ENCODE assay signal across 9 cellular contexts in the genomic region with DNA sequence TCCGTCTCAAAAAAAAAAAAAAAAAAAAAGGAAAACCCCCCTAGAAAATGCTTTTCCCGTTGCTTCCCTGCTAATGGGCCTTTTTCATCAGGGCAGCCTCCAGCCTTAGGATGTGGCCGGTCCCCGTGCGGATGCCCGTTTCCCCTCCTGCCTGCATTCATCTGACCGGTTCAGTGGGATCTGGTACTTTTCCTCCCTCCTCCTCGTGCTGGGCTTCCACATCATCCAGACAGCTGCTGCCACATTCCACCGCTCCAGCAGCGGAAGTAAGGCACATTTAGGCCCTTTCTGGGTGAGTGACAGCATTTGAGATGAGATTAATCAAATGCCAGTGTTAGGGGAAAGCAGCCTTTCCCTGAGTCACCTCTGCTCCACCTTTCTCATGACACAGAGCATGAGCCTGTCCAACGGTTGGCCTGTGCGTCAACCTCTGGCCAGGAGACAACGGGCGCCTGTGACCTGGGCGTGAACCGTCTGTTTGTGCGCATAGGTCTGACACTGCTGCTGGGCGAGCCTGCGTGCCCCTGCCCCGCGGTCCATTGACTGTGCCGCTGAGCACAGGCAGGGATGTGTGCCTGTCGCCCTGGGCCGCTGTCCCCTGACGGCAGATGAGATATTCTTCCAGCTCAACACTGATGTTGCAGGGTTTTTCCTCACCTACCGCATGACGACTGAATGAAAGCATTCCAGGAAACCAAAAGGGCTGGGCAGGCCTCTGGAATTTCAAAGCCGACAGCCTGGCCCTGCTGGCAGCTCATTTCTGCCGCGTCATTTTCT.
DNase-seq lines count a peak whose midpoint lies in the region; ATAC-seq and TF ChIP-seq lines count a peak whose summit lies in the region.
"Had no signal": no experiment of that assay in that cellular context is flagged by ENCODE, and none has a peak within 500 bp of the region (broad histone marks: within the 10 kb centered on the region; RNA-seq: fewer than 3 reads in every experiment).

No MANE protein-coding gene starts in this region.

- peak overlapping the region; percentile 13; the same call in 1 of the 2 replicates for H3K4me3 ChIP-seq in IMR-90 (ENCODE audit: insufficient read depth, low read depth, low read length)
- no peak overlapping the region for H3K4me3 ChIP-seq in prostate gland

- H3K18ac ChIP-seq in IMR-90 (ENCODE audit: low read depth, low read length) = peak overlapping the region; percentile 99

- peak; percentile 17; the same call in 1 of the 2 replicates for TF ChIP-seq RAD21 in IMR-90 (IDR thresholded peaks at IDR 0.05; ENCODE audit: low read length)

- H3K36me3 ChIP-seq in IMR-90 (ENCODE audit: control insufficient read depth, insufficient read depth, low read length) = no peaks in the 10 kb centered on the region
- H3K36me3 ChIP-seq in prostate gland = no peaks in the 10 kb centered on the region

- peak overlapping the region; percentile 43 for H3K9ac ChIP-seq in IMR-90 (ENCODE audit: low read depth, low read length)

- H4K5ac ChIP-seq in IMR-90 (ENCODE audit: low read depth, low read length) = peak overlapping the region; percentile 76

- H3K9me3 Mint-ChIP-seq in activated naive CD4-positive, alpha-beta T cell treated with anti-CD3 and anti-CD28 coated beads, Interleukin-2, amount 50 U/mL, for 72 hours = no peaks in the 10 kb centered on the region
- H3K9me3 Mint-ChIP-seq: memory B cell had no signal

- H3K4ac ChIP-seq in IMR-90 (ENCODE audit: low read depth, low read length) = peak overlapping the region; percentile 99

- H3K4me1 ChIP-seq in IMR-90 (ENCODE audit: control insufficient read depth, insufficient read depth, low read length) (peaks cover 25% of the 10 kb centered on the region), prostate gland (replicated peaks) (peaks cover 5% of the 10 kb centered on the region)

- H2BK120ac ChIP-seq in IMR-90 (ENCODE audit: low read depth, low read length) = peak overlapping the region; percentile 100

- peaks cover 15% of the 10 kb centered on the region for H3K9me1 ChIP-seq in IMR-90 (ENCODE audit: insufficient read depth, low read length)

- H2BK15ac ChIP-seq in IMR-90 (ENCODE audit: low read depth, low read length) = peak overlapping the region; percentile 82

- H3K4me2 ChIP-seq in IMR-90 (ENCODE audit: low read depth, low read length) = peak overlapping the region; percentile 36

- in situ Hi-C loops in IMR-90 (cut with MboI; ENCODE audit: low sequenced_read_pairs) = loop anchor here (25.0 kb wide), 1 partner anchor 637 kb away; no protein-coding TSS in a partner anchor

- H4K91ac ChIP-seq in IMR-90 (ENCODE audit: insufficient read depth, low read depth, low read length) = peak overlapping the region; percentile 96

- peak overlapping the region; percentile 91 for H2AFZ ChIP-seq in IMR-90 (replicated peaks; ENCODE audit: low read length, poor library complexity)

- ATAC-seq in IMR-90 (ENCODE audit: low read depth) (peak; percentile 62), Right ventricle myocardium inferior (peak; percentile 77), GM18517 (IDR thresholded peaks at IDR 0.05; ENCODE audit: unreplicated experiment) (no peak), HG03280 (IDR thresholded peaks at IDR 0.05; ENCODE audit: unreplicated experiment) (no peak)
- peak; percentile 4 to 39 for ATAC-seq in activated naive CD4-positive, alpha-beta T cell treated with anti-CD3 and anti-CD28 coated beads, Interleukin-2, amount 50 U/mL, for 72 hours

- H3K56ac ChIP-seq in IMR-90 (ENCODE audit: extremely low read depth, insufficient read depth, low read length) = peak overlapping the region; percentile 98

- peaks cover 0 to 17% of the 10 kb centered on the region in 2 experiments; a peak in 2 of 4 replicates for H3K79me1 ChIP-seq in IMR-90 (ENCODE audit: low read depth in 1 of 2, low read length in 2 of 2)

- intact Hi-C loops in IMR-90 (cut with micrococcal nuclease) = loop anchor here (1.0 kb wide), 3 partner anchors 21 to 176 kb away; no protein-coding TSS in a partner anchor
- intact Hi-C loops in Right ventricle myocardium inferior (cut with DNase I) = no loop called here
- intact Hi-C loops in prostate gland (cut with DNase I) = loop anchor here (2.0 kb wide), 1 partner anchor 29 kb away; no protein-coding TSS in a partner anchor

- peak overlapping the region; percentile 97 for H2AK5ac ChIP-seq in IMR-90 (ENCODE audit: low read depth, low read length)

- dilution Hi-C loops in IMR-90 (cut with HindIII; ENCODE audit: low sequenced_read_pairs, unreplicated experiment) = no loop called here

- peak overlapping the region; percentile 69 to 83 for H3K27ac Mint-ChIP-seq in activated naive CD4-positive, alpha-beta T cell treated with anti-CD3 and anti-CD28 coated beads, Interleukin-2, amount 50 U/mL, for 72 hours
- H3K27ac Mint-ChIP-seq: memory B cell had no signal

- H3K14ac ChIP-seq in IMR-90 (replicated peaks; ENCODE audit: low read depth, low read length) = peak overlapping the region; percentile 99

- peak overlapping the region; percentile 98 for H2AK9ac ChIP-seq in IMR-90 (replicated peaks; ENCODE audit: low read depth, low read length, poor library complexity)

- CTCF ChIA-PET in IMR-90 (lab: Yijun Ruan, JAX) = interaction anchor here (0.7 to 2.0 kb wide), 3 partner anchors 28 to 42 kb away, joined by 4 to 6 read pairs (median 5); no protein-coding TSS in a partner anchor

- H3K27me3 ChIP-seq in IMR-90 (ENCODE audit: control insufficient read depth, insufficient read depth, low read length) (no peaks in the 10 kb centered on the region), prostate gland (replicated peaks; ENCODE audit: insufficient read depth) (no peaks in the 10 kb centered on the region)

- H4K8ac ChIP-seq in IMR-90 (ENCODE audit: low read depth in 2 of 2, low read length in 2 of 2) = peak overlapping the region; percentile 12 to 95

- H3K27ac ChIP-seq in IMR-90 (ENCODE audit: insufficient read depth, low read length) (peak overlapping the region; percentile 96), prostate gland (peak overlapping the region; percentile 70 to 80)

- peak overlapping the region; percentile 100 for H2BK5ac ChIP-seq in IMR-90 (ENCODE audit: low read depth, low read length, poor library complexity, severe bottlenecking)

- DNase-seq in Ammon's horn (ENCODE audit: low spot score) = peak; percentile 24
- peak; percentile 98 for DNase-seq in IMR-90
- no peak for DNase-seq in activated naive CD4-positive, alpha-beta T cell treated with anti-CD3 and anti-CD28 coated beads, Interleukin-2, amount 50 U/mL, for 72 hours (ENCODE audit: low spot score in 2 of 2)
- peak; percentile 84 for DNase-seq in Right ventricle myocardium inferior (ENCODE audit: missing footprints)
- peak; percentile 61 for DNase-seq in prostate gland (ENCODE audit: low spot score)
- DNase-seq in Kasumi-1 (lab: John Stamatoyannopoulos, UW) = no peak

- peak; percentile 78 for TF ChIP-seq POLR2A in IMR-90 (IDR thresholded peaks at IDR 0.05; ENCODE audit: low read depth, low read length)
- TF ChIP-seq POLR2A in prostate gland (IDR thresholded peaks at IDR 0.05) = peak; percentile 31

- peak overlapping the region; percentile 97 for H3K23ac ChIP-seq in IMR-90 (ENCODE audit: low read depth, low read length)

- TF ChIP-seq CTCF in IMR-90 (conservative IDR thresholded peaks at IDR 0.05; ENCODE audit: low read depth, low read length) (no peak), prostate gland (IDR thresholded peaks at IDR 0.05) (peak in 1 of 4 experiments; percentile 6)

- H2BK20ac ChIP-seq in IMR-90 (ENCODE audit: low read depth, low read length) = peak overlapping the region; percentile 99

- WGBS in IMR-90 (ENCODE audit: extremely low coverage in 2 of 2, insufficient read length in 1 of 2), 2 experiments = 0% methylated on average over 15 of the region's 30 CpGs; no CpG with 5 or more reads in 1 of the 2 experiments
- 35% methylated on average over 30 of the region's 30 CpGs for WGBS in prostate gland

- no peaks in the 10 kb centered on the region for H3K36me3 Mint-ChIP-seq in activated naive CD4-positive, alpha-beta T cell treated with anti-CD3 and anti-CD28 coated beads, Interleukin-2, amount 50 U/mL, for 72 hours
- H3K36me3 Mint-ChIP-seq: memory B cell had no signal

- no peaks in the 10 kb centered on the region for H4K20me1 ChIP-seq in IMR-90 (ENCODE audit: insufficient read depth, low read length)

- no TSS peak for BruUV-seq in IMR-90 (replicated peaks; lab: Mats Ljungman, UMichigan)

- no peaks in the 10 kb centered on the region for H3K9me3 ChIP-seq in IMR-90 (ENCODE audit: control insufficient read depth, insufficient read depth, low read length)
- no peaks in the 10 kb centered on the region for H3K9me3 ChIP-seq in prostate gland

- POLR2A ChIA-PET in IMR-90 (lab: Charles Lee; ENCODE audit: unreplicated experiment) = interaction anchor here (0.6 to 2.7 kb wide), 9 partner anchors 18 to 376 kb away, joined by 3 to 14 read pairs (median 5); no protein-coding TSS in a partner anchor

TF ChIP-seq in IMR-90, 13 proteins besides CTCF, POLR2A, EP300 and RAD21 (continues in another document):
- TF ChIP-seq SMC3 (IDR thresholded peaks at IDR 0.05; ENCODE audit: low read depth, low read length) (no peak), FOS (IDR thresholded peaks at IDR 0.05; ENCODE audit: low read depth, low read length) (peak; percentile 67), MAZ (IDR thresholded peaks at IDR 0.05; ENCODE audit: borderline replicate concordance, low read depth, low read length) (peak; percentile 47; the same call in 1 of the 2 replicates), BHLHE40 (IDR thresholded peaks at IDR 0.05; ENCODE audit: low read depth, low read length) (peak; percentile 48), RFX5 (IDR thresholded peaks at IDR 0.05; ENCODE audit: low read depth, low read length) (no peak), CEBPB (IDR thresholded peaks at IDR 0.05; ENCODE audit: low read depth, low read length) (peak; percentile 84), MAFK (IDR thresholded peaks at IDR 0.05; ENCODE audit: low read depth, low read length) (peak; percentile 61), RCOR1 (IDR thresholded peaks at IDR 0.05; ENCODE audit: insufficient replicate concordance, low read length) (no peak), CHD1 (IDR thresholded peaks at IDR 0.05; ENCODE audit: low read depth, low read length) (peak; percentile 92; the same call in 1 of the 2 replicates), NFE2L2 (IDR thresholded peaks at IDR 0.05; ENCODE audit: low read depth, low read length) (peak; percentile 95), MXI1 (IDR thresholded peaks at IDR 0.05; ENCODE audit: borderline replicate concordance, low read depth, low read length) (no peak)
- TF ChIP-seq, protein P1, sequence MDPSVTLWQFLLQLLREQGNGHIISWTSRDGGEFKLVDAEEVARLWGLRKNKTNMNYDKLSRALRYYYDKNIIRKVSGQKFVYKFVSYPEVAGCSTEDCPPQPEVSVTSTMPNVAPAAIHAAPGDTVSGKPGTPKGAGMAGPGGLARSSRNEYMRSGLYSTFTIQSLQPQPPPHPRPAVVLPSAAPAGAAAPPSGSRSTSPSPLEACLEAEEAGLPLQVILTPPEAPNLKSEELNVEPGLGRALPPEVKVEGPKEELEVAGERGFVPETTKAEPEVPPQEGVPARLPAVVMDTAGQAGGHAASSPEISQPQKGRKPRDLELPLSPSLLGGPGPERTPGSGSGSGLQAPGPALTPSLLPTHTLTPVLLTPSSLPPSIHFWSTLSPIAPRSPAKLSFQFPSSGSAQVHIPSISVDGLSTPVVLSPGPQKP (IDR thresholded peaks at IDR 0.05; ENCODE audit: borderline replicate concordance, low read depth, low read length) = peak; percentile 78; the same call in 1 of the 2 replicates

Comparison
In these comparisons a context has a peak if more than half of its experiments do, and no peak if none do; other contexts are left out.
1. DNase-seq: peak in Ammon's horn (single experiment), IMR-90 (single experiment), Right ventricle myocardium inferior (single experiment) and prostate gland (single experiment); none in activated naive CD4-positive, alpha-beta T cell treated with anti-CD3 and anti-CD28 coated beads, Interleukin-2, amount 50 U/mL, for 72 hours (0 of 2) and Kasumi-1 (0 of 2).
2. ATAC-seq: peak in IMR-90 (single experiment), activated naive CD4-positive, alpha-beta T cell treated with anti-CD3 and anti-CD28 coated beads, Interleukin-2, amount 50 U/mL, for 72 hours (2 of 2) and Right ventricle myocardium inferior (single experiment); none in GM18517 (single experiment) and HG03280 (single experiment).